Comparison of ENCODE assay signal across 8 cellular contexts in genomic region chr18:8706545-8706980, GRCh38. TPM values are rescaled to one million over a fixed set of nuclear protein-coding genes. Genes with fewer than 3 reads are reported as not detected.
DNase-seq lines count a peak whose midpoint lies in the region; ATAC-seq and TF ChIP-seq lines count a peak whose summit lies in the region.

No MANE protein-coding gene starts in this region.

- TF ChIP-seq CTCF in right atrium auricular region (IDR thresholded peaks at IDR 0.05) = no peak

- no peaks in the 10 kb centered on the region for H3K9me3 ChIP-seq in right atrium auricular region

- no peaks in the 10 kb centered on the region for H3K36me3 ChIP-seq in right atrium auricular region

- peak overlapping the region; percentile 48 to 75 for H3K27ac ChIP-seq in right atrium auricular region

- intact Hi-C loops in cardiac septum (cut with DNase I) = no loop called here

- H3K4me1 ChIP-seq in right atrium auricular region = peaks cover 0 to 24% of the 10 kb centered on the region in 2 donors

- DNase-seq in right atrium auricular region (ENCODE audit: low spot score) = no peak
- DNase-seq in cardiac septum (ENCODE audit: low spot score) = no peak
- peak; percentile 59 for DNase-seq in activated CD8-positive, alpha-beta memory T cell treated with anti-CD3 and anti-CD28 coated beads, Interleukin-2, amount 50 U/mL, for 48 hours
- DNase-seq in hepatic stellate cell (ENCODE audit: low spot score) = peak; percentile 36
- DNase-seq in stimulated activated CD4-positive, alpha-beta T cell treated with anti-CD3 and anti-CD28 coated beads, Interleukin-4, amount 100 ng/mL, for 24 hours = peak; percentile 5
- DNase-seq in left lobe of liver (ENCODE audit: low spot score) = no peak
- no peak for DNase-seq in T1000 (lab: John Stamatoyannopoulos, UW)

- ATAC-seq in left lobe of liver (no peak), GM21723 (IDR thresholded peaks at IDR 0.05; ENCODE audit: unreplicated experiment) (no peak)

- no peaks in the 10 kb centered on the region for H3K27me3 ChIP-seq in right atrium auricular region

- H3K4me3 ChIP-seq in right atrium auricular region = peak overlapping the region; percentile 52 to 70

RNA-seq across cellular contexts. Expression of gene MTCL1, which starts 1.2 kb away (rescaled TPM):
- total RNA-seq in right atrium auricular region (1 to 10 TPM; 5.4 to 7.2 TPM), cardiac septum (16.3 TPM), left lobe of liver (2.5 TPM)

Comparison
In these comparisons a context has a peak if more than half of its experiments do, and no peak if none do; other contexts are left out.
1. DNase-seq: peak in activated CD8-positive, alpha-beta memory T cell treated with anti-CD3 and anti-CD28 coated beads, Interleukin-2, amount 50 U/mL, for 48 hours (single experiment), hepatic stellate cell (single experiment) and stimulated activated CD4-positive, alpha-beta T cell treated with anti-CD3 and anti-CD28 coated beads, Interleukin-4, amount 100 ng/mL, for 24 hours (single experiment); none in right atrium auricular region (single experiment), cardiac septum (single experiment), left lobe of liver (single experiment) and T1000 (single experiment).